12 cellular contexts compared by ENCODE assay signal in the genomic region with DNA sequence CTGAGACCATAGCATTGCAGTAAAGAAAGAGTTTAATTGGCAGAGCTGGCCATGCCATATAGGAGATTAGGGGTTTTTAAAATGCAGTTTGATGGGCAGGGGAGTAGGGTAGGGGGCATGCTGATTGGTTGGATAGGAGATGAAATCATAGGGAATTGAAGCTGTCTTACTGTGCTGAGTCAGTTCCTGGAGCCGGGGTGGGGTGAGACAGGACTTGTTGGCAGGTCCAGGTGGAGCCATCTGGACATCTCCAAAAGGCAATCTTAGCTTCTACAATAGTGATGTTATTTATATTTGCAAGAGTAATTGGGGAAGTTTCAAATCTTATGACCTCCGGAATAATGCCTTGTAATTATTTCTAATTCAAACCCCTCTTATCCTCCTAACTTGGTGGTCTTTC.
"Had no signal": no experiment of that assay in that cellular context is flagged by ENCODE, and none has a peak within 500 bp of the region (broad histone marks: within the 10 kb centered on the region; RNA-seq: fewer than 3 reads in every experiment).

No MANE protein-coding gene starts in this region.

- H3K9me3 ChIP-seq: left ventricle myocardium inferior, lower lobe of right lung, right atrium auricular region had no signal

- H3K4me3 ChIP-seq: coronary artery, left ventricle myocardium inferior, lower lobe of right lung, right atrium auricular region had no signal

- H3K27me3 ChIP-seq: right atrium auricular region had no signal

- DNase-seq: effector CD4-positive, alpha-beta T cell; endodermal cell; kidney; left cardiac atrium; left ventricle myocardium inferior; lower lobe of right lung; natural killer cell; posterior cingulate gyrus; stimulated activated CD4-positive, alpha-beta T cell treated with anti-CD3 and anti-CD28 coated beads, Interleukin-2, amount 100 ng/mL, for 48 hours; stimulated activated naive CD4-positive, alpha-beta T cell treated with Interleukin-2 at 50 U/mL for 16 hours had no signal

- H3K36me3 ChIP-seq: left ventricle myocardium inferior, lower lobe of right lung, right atrium auricular region had no signal

- H3K27ac ChIP-seq: coronary artery, left ventricle myocardium inferior, lower lobe of right lung, right atrium auricular region had no signal

- H3K4me1 ChIP-seq: left ventricle myocardium inferior, lower lobe of right lung, right atrium auricular region had no signal
